In genomic region chr2:159680692-159681091, GRCh38 we compare ENCODE assay signal across 23 cellular contexts.
"Had no signal": no experiment of that assay in that cellular context is flagged by ENCODE, and none has a peak within 500 bp of the region (broad histone marks: within the 10 kb centered on the region; RNA-seq: fewer than 3 reads in every experiment).

No MANE protein-coding gene starts in this region.

- H3K27ac ChIP-seq: colonic mucosa, coronary artery, dorsolateral prefrontal cortex, epithelial cell of prostate, esophagus muscularis mucosa, esophagus squamous epithelium, foreskin keratinocyte, gastrocnemius medialis, gastroesophageal sphincter, heart left ventricle, heart right ventricle had no signal

- H3K27me3 ChIP-seq: colonic mucosa, dorsolateral prefrontal cortex, esophagus muscularis mucosa, esophagus squamous epithelium, foreskin keratinocyte, gastrocnemius medialis, gastroesophageal sphincter, heart left ventricle, heart right ventricle had no signal

- H3K4me3 ChIP-seq: colonic mucosa, coronary artery, dorsolateral prefrontal cortex, esophagus muscularis mucosa, esophagus squamous epithelium, gastrocnemius medialis, gastroesophageal sphincter, heart left ventricle, heart right ventricle had no signal

- H3K9me3 ChIP-seq: colonic mucosa, esophagus muscularis mucosa, esophagus squamous epithelium, gastrocnemius medialis, gastroesophageal sphincter, heart left ventricle, heart right ventricle had no signal

- DNase-seq: colonic mucosa; cortex of kidney; dermis blood vessel endothelial cell; dorsolateral prefrontal cortex; effector CD4-positive, alpha-beta T cell; effector CD8-positive, alpha-beta T cell; effector memory CD4-positive, alpha-beta T cell; effector memory CD8-positive, alpha-beta T cell; endodermal cell; erythroblast; esophagus squamous epithelium; foreskin fibroblast; foreskin keratinocyte; foreskin melanocyte; gastrocnemius medialis; glutamatergic neuron; head of caudate nucleus; heart left ventricle; heart right ventricle had no signal

- H3K36me3 ChIP-seq: colonic mucosa, esophagus muscularis mucosa, esophagus squamous epithelium, gastrocnemius medialis, gastroesophageal sphincter, heart left ventricle, heart right ventricle had no signal

- H3K4me1 ChIP-seq: colonic mucosa, esophagus muscularis mucosa, esophagus squamous epithelium, gastroesophageal sphincter had no signal
